Comparison of ENCODE assay signal across 24 cellular contexts in the genomic region with DNA sequence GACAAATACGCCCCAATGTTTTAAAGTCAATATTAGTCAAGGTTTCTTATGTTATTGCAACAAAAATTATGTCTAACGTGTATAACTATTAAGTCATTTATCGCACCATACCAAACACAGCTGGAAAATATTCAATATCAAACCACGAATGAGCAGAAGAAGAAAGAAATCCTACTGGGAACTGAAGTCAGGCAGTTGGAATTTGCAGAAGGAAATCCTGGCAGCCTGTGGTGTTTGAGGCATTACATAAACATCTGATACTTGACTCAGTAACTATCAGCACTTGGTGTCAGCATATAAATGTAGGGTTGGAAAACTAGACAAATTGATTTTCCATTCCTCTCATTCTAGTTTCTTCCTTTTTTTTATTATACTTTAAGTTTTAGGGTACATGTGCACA.
"Had no signal": no experiment of that assay in that cellular context is flagged by ENCODE, and none has a peak within 500 bp of the region (broad histone marks: within the 10 kb centered on the region; RNA-seq: fewer than 3 reads in every experiment).

No MANE protein-coding gene starts in this region.

- H3K9me3 ChIP-seq: prostate gland, right lobe of liver had no signal

- H3K4me1 ChIP-seq: esophagus muscularis mucosa, foreskin keratinocyte, parathyroid adenoma, prostate gland, right lobe of liver, spleen, stomach had no signal

- DNase-seq: effector memory CD4-positive, alpha-beta T cell; immature natural killer cell; kidney; left colon; left ventricle myocardium superior; mesenchymal stem cell; midbrain; naive B cell; nephron progenitor cell; right lobe of liver; spleen; stimulated activated CD4-positive, alpha-beta T cell treated with anti-CD3 and anti-CD28 coated beads, Interleukin-15, amount 100 ng/mL, for 24 hours; stimulated activated CD4-positive, alpha-beta T cell treated with anti-CD3 and anti-CD28 coated beads, Interleukin-1b, Interleukin-23, amount 100 ng/mL, for 48 hours; stimulated activated CD4-positive, alpha-beta T cell treated with anti-CD3 and anti-CD28 coated beads, Interleukin-4, amount 100 ng/mL, for 24 hours; stomach had no signal

- FAIRE-seq: endometrium, kidney, urothelium cell line had no signal

- H3K4me1 Mint-ChIP-seq: immature natural killer cell; naive B cell; nephron progenitor cell; stimulated activated memory B cell treated with anti-CD40 and anti-IgM and Interleukin-4, amounts not matched to agents 10 μg/mL and 1 μg/mL and 100 μg/mL, for 72 hours had no signal

- ATAC-seq: foreskin keratinocyte; left colon; left ventricle myocardium superior; right lobe of liver; stimulated activated memory B cell treated with anti-CD40 and anti-IgM and Interleukin-4, amounts not matched to agents 10 μg/mL and 1 μg/mL and 100 μg/mL, for 72 hours had no signal

- H3K27me3 Mint-ChIP-seq: naive B cell; stimulated activated memory B cell treated with anti-CD40 and anti-IgM and Interleukin-4, amounts not matched to agents 10 μg/mL and 1 μg/mL and 100 μg/mL, for 72 hours had no signal

- H3K27me3 ChIP-seq: esophagus muscularis mucosa, foreskin keratinocyte, right lobe of liver, spleen, stomach had no signal

- H3K36me3 ChIP-seq: esophagus muscularis mucosa, prostate gland, right lobe of liver, spleen, stomach had no signal

- H3K27ac Mint-ChIP-seq: immature natural killer cell; naive B cell; nephron progenitor cell; stimulated activated memory B cell treated with anti-CD40 and anti-IgM and Interleukin-4, amounts not matched to agents 10 μg/mL and 1 μg/mL and 100 μg/mL, for 72 hours had no signal

- H3K36me3 Mint-ChIP-seq: immature natural killer cell; stimulated activated memory B cell treated with anti-CD40 and anti-IgM and Interleukin-4, amounts not matched to agents 10 μg/mL and 1 μg/mL and 100 μg/mL, for 72 hours had no signal

- H3K27ac ChIP-seq: epithelial cell of prostate, esophagus muscularis mucosa, foreskin keratinocyte, parathyroid adenoma, prostate gland, right lobe of liver, spleen, stomach had no signal

- H3K4me3 Mint-ChIP-seq: immature natural killer cell; naive B cell; nephron progenitor cell; stimulated activated memory B cell treated with anti-CD40 and anti-IgM and Interleukin-4, amounts not matched to agents 10 μg/mL and 1 μg/mL and 100 μg/mL, for 72 hours had no signal

- H3K4me3 ChIP-seq: esophagus muscularis mucosa, lung, prostate gland, right lobe of liver, spleen, stomach had no signal
